ENCODE assay signal across 31 cellular contexts in genomic region chr4:153602758-153603157, GRCh38.
"Had no signal": no experiment of that assay in that cellular context is flagged by ENCODE, and none has a peak within 500 bp of the region (broad histone marks: within the 10 kb centered on the region; RNA-seq: fewer than 3 reads in every experiment).

No MANE protein-coding gene starts in this region.

- H3K27ac Mint-ChIP-seq: activated CD4-positive, alpha-beta memory T cell treated with anti-CD3 and anti-CD28 coated beads, Interleukin-2, amount 10 ng/mL, durations not matched to agents 7 days and 5 days; activated CD4-positive, alpha-beta T cell treated with anti-CD3 and anti-CD28 coated beads, Interleukin-2, amount 10 ng/mL, durations not matched to agents 24 days and 14 days; activated CD8-positive, alpha-beta memory T cell treated with anti-CD3 and anti-CD28 coated beads, Interleukin-2, amount 10 ng/mL, durations not matched to agents 7 days and 5 days; immature natural killer cell; mesothelial cell of epicardium; nephron progenitor cell; progenitor cell of endocrine pancreas; stimulated activated effector memory CD8-positive, alpha-beta T cell treated with anti-CD3 and anti-CD28 coated beads, Interleukin-12 subunit alpha, Interleukin-12 subunit beta, amount 100 ng/mL, for 72 hours had no signal

- H3K4me1 ChIP-seq: ascending aorta, gastroesophageal sphincter, thyroid gland, upper lobe of left lung, vagina had no signal

- DNase-seq: activated CD4-positive, alpha-beta memory T cell treated with anti-CD3 and anti-CD28 coated beads, Interleukin-2, amount 10 ng/mL, durations not matched to agents 7 days and 5 days; activated CD8-positive, alpha-beta memory T cell treated with anti-CD3 and anti-CD28 coated beads, Interleukin-2, amount 10 ng/mL, durations not matched to agents 7 days and 5 days; activated gamma-delta T cell; activated T-cell treated with anti-CD3 and anti-CD28 coated beads for 4 hours; brain microvascular endothelial cell; heart left ventricle; hypothalamus; immature natural killer cell; kidney; left colon; mammary epithelial cell; naive B cell; nephron progenitor cell; retina; stomach; thyroid gland; upper lobe of left lung had no signal

- H3K4me1 Mint-ChIP-seq: stimulated activated effector memory CD8-positive, alpha-beta T cell treated with anti-CD3 and anti-CD28 coated beads, Interleukin-12 subunit alpha, Interleukin-12 subunit beta, amount 100 ng/mL, for 72 hours had no signal

- H3K4me3 ChIP-seq: ascending aorta, gastroesophageal sphincter, heart left ventricle, skin epidermis, stomach, thyroid gland, upper lobe of left lung, vagina had no signal

- H3K9me3 ChIP-seq: ascending aorta, gastroesophageal sphincter, heart left ventricle, neutrophil, stomach, thyroid gland, upper lobe of left lung, vagina had no signal

- H3K4me3 Mint-ChIP-seq: activated CD4-positive, alpha-beta memory T cell treated with anti-CD3 and anti-CD28 coated beads, Interleukin-2, amount 10 ng/mL, durations not matched to agents 7 days and 5 days; activated CD4-positive, alpha-beta T cell treated with anti-CD3 and anti-CD28 coated beads, Interleukin-2, amount 10 ng/mL, durations not matched to agents 24 days and 14 days; activated CD8-positive, alpha-beta memory T cell treated with anti-CD3 and anti-CD28 coated beads, Interleukin-2, amount 10 ng/mL, durations not matched to agents 7 days and 5 days; activated naive CD8-positive, alpha-beta T cell; activated T-helper 1 cell treated with anti-CD3 and anti-CD28 coated beads, Interleukin-12 subunit alpha, Interleukin-12 subunit beta, Interleukin-2, Interleukin-4 antibody, amounts not matched to agents 30 ng/mL and 10 ng/mL and 1 ng/mL, durations not matched to agents 14 hours and 24 hours and 36 hours; immature natural killer cell; mesothelial cell of epicardium; naive B cell; nephron progenitor cell; stimulated activated effector memory CD8-positive, alpha-beta T cell treated with anti-CD3 and anti-CD28 coated beads, Interleukin-12 subunit alpha, Interleukin-12 subunit beta, amount 100 ng/mL, for 72 hours had no signal

- H3K27me3 ChIP-seq: ascending aorta, brain microvascular endothelial cell, gastroesophageal sphincter, heart left ventricle, neutrophil, stomach, thyroid gland, upper lobe of left lung, vagina had no signal

- H3K9me3 Mint-ChIP-seq: activated CD4-positive, alpha-beta memory T cell treated with anti-CD3 and anti-CD28 coated beads, Interleukin-2, amount 10 ng/mL, durations not matched to agents 7 days and 5 days; activated CD4-positive, alpha-beta T cell treated with anti-CD3 and anti-CD28 coated beads, Interleukin-2, amount 10 ng/mL, durations not matched to agents 24 days and 14 days; activated T-helper 1 cell treated with anti-CD3 and anti-CD28 coated beads, Interleukin-12 subunit alpha, Interleukin-12 subunit beta, Interleukin-2, Interleukin-4 antibody, amounts not matched to agents 30 ng/mL and 10 ng/mL and 1 ng/mL, durations not matched to agents 14 hours and 24 hours and 36 hours; immature natural killer cell; naive B cell; nephron progenitor cell; stimulated activated effector memory CD8-positive, alpha-beta T cell treated with anti-CD3 and anti-CD28 coated beads, Interleukin-12 subunit alpha, Interleukin-12 subunit beta, amount 100 ng/mL, for 72 hours had no signal

- H3K27ac ChIP-seq: ascending aorta, brain microvascular endothelial cell, gastroesophageal sphincter, heart left ventricle, neutrophil, skin epidermis, stomach, thyroid gland, upper lobe of left lung, vagina, VCaP had no signal

- H3K27me3 Mint-ChIP-seq: activated CD4-positive, alpha-beta memory T cell treated with anti-CD3 and anti-CD28 coated beads, Interleukin-2, amount 10 ng/mL, durations not matched to agents 7 days and 5 days; activated CD4-positive, alpha-beta T cell treated with anti-CD3 and anti-CD28 coated beads, Interleukin-2, amount 10 ng/mL, durations not matched to agents 24 days and 14 days; activated CD8-positive, alpha-beta memory T cell treated with anti-CD3 and anti-CD28 coated beads, Interleukin-2, amount 10 ng/mL, durations not matched to agents 7 days and 5 days; activated naive CD8-positive, alpha-beta T cell; naive B cell; progenitor cell of endocrine pancreas had no signal

- ATAC-seq: activated CD8-positive, alpha-beta memory T cell treated with anti-CD3 and anti-CD28 coated beads, Interleukin-2, amount 10 ng/mL, durations not matched to agents 7 days and 5 days; gastroesophageal sphincter; heart left ventricle; left colon; sciatic nerve; SK-N-SH treated with all-trans-retinoic acid at 6 μM for 48 hours had no signal
